1 cellular context compared by ENCODE assay signal in genomic region chr11:129434641-129435498, GRCh38.
A peak's percentile ranks its signal among the peaks of the same experiment; 100 is the strongest.
TF ChIP-seq lines count a peak whose summit lies in the region.

No MANE protein-coding gene starts in this region.

TF ChIP-seq in HEK293, 187 proteins besides CTCF, POLR2A, EP300 and RAD21 (continued from another document):
- TF ChIP-seq ZBTB44 (tag by site-specific recombination; IDR thresholded peaks at IDR 0.05) = no peak
- no peak for TF ChIP-seq SP2 (tag by site-specific recombination; IDR thresholded peaks at IDR 0.05)
- peak; percentile 74 for TF ChIP-seq PRDM6 (tag by site-specific recombination; IDR thresholded peaks at IDR 0.05)
- no peak for TF ChIP-seq ELK4 (IDR thresholded peaks at IDR 0.05; ENCODE audit: borderline replicate concordance, low read depth, low read length)
- 0 out of 2 replicates have a peak, but pooled peaks have one; percentile 10 for TF ChIP-seq SP7 (tag by site-specific recombination; IDR thresholded peaks at IDR 0.05)
- TF ChIP-seq OVOL3 (tag by site-specific recombination; IDR thresholded peaks at IDR 0.05) = no peak
- no peak for TF ChIP-seq AEBP2 (tag by site-specific recombination; IDR thresholded peaks at IDR 0.05; ENCODE audit: borderline replicate concordance)
- no peak for TF ChIP-seq PRDM10 (tag by site-specific recombination; IDR thresholded peaks at IDR 0.05)
- TF ChIP-seq ZNF521 (tag by site-specific recombination; IDR thresholded peaks at IDR 0.05) = no peak
- no peak for TF ChIP-seq ZNF677 (tag by site-specific recombination; IDR thresholded peaks at IDR 0.05)
- TF ChIP-seq KLF7 (tag by site-specific recombination; IDR thresholded peaks at IDR 0.05; ENCODE audit: borderline replicate concordance) = no peak
- no peak for TF ChIP-seq SALL2 (tag by site-specific recombination; IDR thresholded peaks at IDR 0.05; ENCODE audit: borderline replicate concordance)
- TF ChIP-seq ZNF114 (tag by site-specific recombination; IDR thresholded peaks at IDR 0.05) = no peak
- no peak for TF ChIP-seq ZFP37 (tag by site-specific recombination; IDR thresholded peaks at IDR 0.05)
- TF ChIP-seq SP3 (tag by site-specific recombination; IDR thresholded peaks at IDR 0.05) = no peak
- TF ChIP-seq RBAK (tag by site-specific recombination; IDR thresholded peaks at IDR 0.05) = no peak
- no peak for TF ChIP-seq HIC1 (tag by site-specific recombination; IDR thresholded peaks at IDR 0.05)
- TF ChIP-seq MEIS1 (CRISPR knock-in tag; IDR thresholded peaks at IDR 0.05; ENCODE audit: borderline replicate concordance) = peak; percentile 58; the same call in 1 of the 2 replicates
- 0 out of 2 replicates have a peak, but pooled peaks have one; percentile 10 for TF ChIP-seq ZSCAN30 (tag by site-specific recombination; IDR thresholded peaks at IDR 0.05)
- no peak for TF ChIP-seq ZNF433 (tag by site-specific recombination; IDR thresholded peaks at IDR 0.05; ENCODE audit: low read depth)
- no peak for TF ChIP-seq INSM2 (tag by site-specific recombination; IDR thresholded peaks at IDR 0.05)
- no peak for TF ChIP-seq HOXD13 (CRISPR knock-in tag; IDR thresholded peaks at IDR 0.05; ENCODE audit: borderline replicate concordance)
- TF ChIP-seq ZNF473 (tag by site-specific recombination; IDR thresholded peaks at IDR 0.05) = no peak
- TF ChIP-seq ZNF362 (tag by site-specific recombination; IDR thresholded peaks at IDR 0.05) = no peak
- TF ChIP-seq ZNF175 (tag by site-specific recombination; IDR thresholded peaks at IDR 0.05) = no peak
- no peak for TF ChIP-seq ZNF768 (tag by site-specific recombination; IDR thresholded peaks at IDR 0.05)
- TF ChIP-seq ZNF18 (tag by site-specific recombination; IDR thresholded peaks at IDR 0.05) = no peak
- TF ChIP-seq ZNF664 (tag by site-specific recombination; IDR thresholded peaks at IDR 0.05) = no peak
- no peak for TF ChIP-seq ZNF501 (tag by site-specific recombination; IDR thresholded peaks at IDR 0.05)
- no peak for TF ChIP-seq ZNF623 (tag by site-specific recombination; IDR thresholded peaks at IDR 0.05)
- TF ChIP-seq ZNF391 (tag by site-specific recombination; IDR thresholded peaks at IDR 0.05; ENCODE audit: borderline replicate concordance, low read depth) = no peak
- TF ChIP-seq ZNF624 (tag by site-specific recombination; IDR thresholded peaks at IDR 0.05) = no peak
- TF ChIP-seq IKZF3 (tag by site-specific recombination; IDR thresholded peaks at IDR 0.05) = no peak
- TF ChIP-seq ZNF404 (tag by site-specific recombination; IDR thresholded peaks at IDR 0.05) = no peak
- peak; percentile 50; the same call in 1 of the 2 replicates for TF ChIP-seq ZNF843 (tag by site-specific recombination; IDR thresholded peaks at IDR 0.05)
- TF ChIP-seq ZNF654 (tag by site-specific recombination; IDR thresholded peaks at IDR 0.05; ENCODE audit: low read depth) = no peak
- no peak for TF ChIP-seq ZNF133 (tag by site-specific recombination; IDR thresholded peaks at IDR 0.05)
- TF ChIP-seq ZNF248 (tag by site-specific recombination; IDR thresholded peaks at IDR 0.05) = no peak
- no peak for TF ChIP-seq ZBTB6 (tag by site-specific recombination; IDR thresholded peaks at IDR 0.05)
TF ChIP-seq in HEK293: peak in this region for 8.
